ENCODE assay signal across 8 cellular contexts in the genomic region with DNA sequence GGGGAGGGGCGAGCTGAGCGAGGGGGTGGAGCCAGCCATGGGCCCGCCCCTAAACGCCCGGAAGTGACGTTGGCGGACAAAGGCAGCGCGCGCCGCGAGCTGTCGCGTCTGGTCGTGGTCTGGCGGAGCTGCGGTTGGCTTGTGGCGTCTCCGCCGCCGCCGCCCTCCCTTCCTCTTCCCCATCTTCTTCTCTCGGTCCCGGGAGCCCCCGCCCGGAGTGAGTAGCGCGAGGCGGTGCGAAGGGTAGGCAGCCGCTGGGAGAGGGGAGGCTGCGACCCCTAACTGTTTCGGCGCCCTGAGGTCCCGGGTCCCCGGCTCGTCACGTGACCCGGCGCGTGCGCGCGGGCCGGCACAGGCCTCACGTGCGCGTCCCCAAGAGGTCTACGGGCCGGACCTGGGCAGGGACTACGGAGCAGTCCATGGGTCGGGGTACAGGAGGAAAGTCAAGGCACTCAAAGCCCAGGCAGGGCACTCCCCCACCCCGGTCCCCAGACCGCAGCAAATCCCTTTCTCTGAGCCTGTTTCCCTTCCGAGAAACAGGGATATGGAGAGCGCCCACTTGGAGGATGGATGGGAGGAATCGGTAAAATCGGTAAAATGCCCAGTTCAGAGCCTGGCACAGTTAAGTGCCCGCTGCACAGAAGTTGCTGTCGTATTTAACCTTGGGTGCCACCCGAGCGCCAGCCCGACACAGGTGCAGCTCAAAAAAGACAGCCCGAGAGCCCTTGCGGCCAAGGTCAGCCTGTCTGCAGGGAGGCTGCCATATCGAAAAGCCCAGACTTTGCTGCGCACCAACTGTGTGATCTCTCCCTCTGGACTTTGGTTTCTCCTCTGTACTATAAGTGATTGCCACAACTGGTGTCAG. TPM values are rescaled to one million over a fixed set of nuclear protein-coding genes. Genes with fewer than 3 reads are reported as not detected.
A peak's percentile ranks its signal among the peaks of the same experiment; 100 is the strongest.
DNase-seq lines count a peak whose midpoint lies in the region; ATAC-seq and TF ChIP-seq lines count a peak whose summit lies in the region.

A gene with protein sequence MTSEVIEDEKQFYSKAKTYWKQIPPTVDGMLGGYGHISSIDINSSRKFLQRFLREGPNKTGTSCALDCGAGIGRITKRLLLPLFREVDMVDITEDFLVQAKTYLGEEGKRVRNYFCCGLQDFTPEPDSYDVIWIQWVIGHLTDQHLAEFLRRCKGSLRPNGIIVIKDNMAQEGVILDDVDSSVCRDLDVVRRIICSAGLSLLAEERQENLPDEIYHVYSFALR (plus strand): TSS at position 85 of the 865 bp plus-strand sequence. CDS start 6,541 bp downstream, outside the sequence.

- H3K9me3 ChIP-seq in Karpas-422 (ENCODE audit: low read length) (no peaks in the 10 kb centered on the region), stomach smooth muscle (ENCODE audit: control insufficient read depth in 2 of 2, low read length in 2 of 2) (no peaks in the 10 kb centered on the region)

- peak within 1 kb of the TSS; percentile 89 for H3K4me2 ChIP-seq in Karpas-422 (ENCODE audit: low read depth, low read length, poor library complexity, severe bottlenecking)

- H3K4me1 ChIP-seq in Karpas-422 (ENCODE audit: low read length) (peaks cover 44% of the 10 kb centered on the region), stomach smooth muscle (ENCODE audit: control insufficient read depth, insufficient read depth, low read length) (peaks cover 45% of the 10 kb centered on the region)

- H3K27me3 ChIP-seq in Karpas-422 (ENCODE audit: low read length) (no peaks in the 10 kb centered on the region), stomach smooth muscle (ENCODE audit: control insufficient read depth in 1 of 2, insufficient read depth in 2 of 2, low read length in 2 of 2) (no peaks in the 10 kb centered on the region)

- peak within 1 kb of the TSS; percentile 91 for H3K4me3 Mint-ChIP-seq in neural crest cell

- H3K9ac ChIP-seq in Karpas-422 (ENCODE audit: low read length) (peak within 1 kb of the TSS; percentile 85), stomach smooth muscle (ENCODE audit: low read length in 2 of 2) (peak within 1 kb of the TSS; percentile 84 to 93)

- peaks cover under 1% of the 10 kb centered on the region for H3K27me3 Mint-ChIP-seq in neural crest cell (ENCODE audit: low read depth)

- H3K9me2 ChIP-seq in Karpas-422 (replicated peaks; ENCODE audit: insufficient read depth, low read length) = no peaks in the 10 kb centered on the region

- H3K27ac ChIP-seq in Karpas-422 (ENCODE audit: low read length) (peak within 1 kb of the TSS; percentile 68), stomach smooth muscle (ENCODE audit: low read length) (peak within 1 kb of the TSS; percentile 89)

- TF ChIP-seq CTCF in fibroblast of villous mesenchyme (IDR thresholded peaks at IDR 0.05; ENCODE audit: insufficient read depth, low read depth, low read length) (no peak), neural crest cell (conservative IDR thresholded peaks at IDR 0.05) (no peak)

- H4K20me1 ChIP-seq in Karpas-422 (ENCODE audit: insufficient read depth, low read depth, low read length) = peaks cover 49% of the 10 kb centered on the region

- H3K36me3 ChIP-seq in Karpas-422 (ENCODE audit: insufficient read depth, low read length) (peaks cover 22% of the 10 kb centered on the region; the same call in 1 of the 2 replicates), stomach smooth muscle (ENCODE audit: control insufficient read depth in 2 of 2, insufficient read depth in 2 of 2, low read length in 2 of 2) (peaks cover 0 to 3% of the 10 kb centered on the region in 2 donors)

- H3K4me3 ChIP-seq in Karpas-422 (ENCODE audit: low read length) (peak within 1 kb of the TSS; percentile 86), fibroblast of villous mesenchyme (ENCODE audit: low read depth, low read length) (peak within 1 kb of the TSS; percentile 82), stomach smooth muscle (ENCODE audit: low read length in 2 of 2) (peak within 1 kb of the TSS; percentile 92 to 97)

- peak within 1 kb of the TSS; percentile 89 for H3K27ac Mint-ChIP-seq in neural crest cell (ENCODE audit: unreplicated experiment)

- H3K36me3 Mint-ChIP-seq in neural crest cell (ENCODE audit: low read depth) = no peaks in the 10 kb centered on the region

- peak; percentile 76 for DNase-seq in Daoy (ENCODE audit: low read depth)
- DNase-seq in Karpas-422 = peak; percentile 93
- DNase-seq in SHP77 (lab: John Stamatoyannopoulos, UW) = peak; percentile 54 to 74
- peak; percentile 97 for DNase-seq in activated effector memory CD4-positive, alpha-beta T cell treated with anti-CD3 and anti-CD28 coated beads, Interleukin-2, amount 50 U/mL, for 16 hours
- DNase-seq in fibroblast of villous mesenchyme (ENCODE audit: low read depth) = peak; percentile 87
- DNase-seq in neural crest cell (ENCODE audit: low read depth, low spot score) = peak; percentile 88

- peak within 1 kb of the TSS; percentile 48; the same call in 1 of the 2 replicates for H2AFZ ChIP-seq in Karpas-422 (ENCODE audit: low read length)

- H3K9me3 Mint-ChIP-seq in neural crest cell = no peaks in the 10 kb centered on the region

- H3K79me2 ChIP-seq in Karpas-422 (ENCODE audit: low read length) = peaks cover 53% of the 10 kb centered on the region

- H3K4me1 Mint-ChIP-seq in neural crest cell = peaks cover 48% of the 10 kb centered on the region

- ATAC-seq in GM21786 (IDR thresholded peaks at IDR 0.05; ENCODE audit: unreplicated experiment) = peak; percentile 89

RNA-seq across cellular contexts. Expression of the gene that starts here (rescaled TPM):
- total RNA-seq in Daoy (2014; rRNA removed; shearing (Covaris generic)) = 21.5 and 21.6 TPM in 2 replicates
- 22.4 and 31.1 TPM in 2 replicates for total RNA-seq in Karpas-422 (2014; rRNA removed; shearing (Covaris generic); ENCODE audit: low replicate concordance)
- 34.8 and 36.3 TPM in 2 replicates for total RNA-seq in fibroblast of villous mesenchyme
- total RNA-seq in neural crest cell = 50.9 and 51.8 TPM in 2 replicates

Comparison
In these comparisons a context has a peak if more than half of its experiments do, and no peak if none do; other contexts are left out.
1. Peak in every context shown above with its lines: DNase-seq, ATAC-seq, H3K4me3 ChIP-seq and H3K27ac ChIP-seq.